In the genomic region with DNA sequence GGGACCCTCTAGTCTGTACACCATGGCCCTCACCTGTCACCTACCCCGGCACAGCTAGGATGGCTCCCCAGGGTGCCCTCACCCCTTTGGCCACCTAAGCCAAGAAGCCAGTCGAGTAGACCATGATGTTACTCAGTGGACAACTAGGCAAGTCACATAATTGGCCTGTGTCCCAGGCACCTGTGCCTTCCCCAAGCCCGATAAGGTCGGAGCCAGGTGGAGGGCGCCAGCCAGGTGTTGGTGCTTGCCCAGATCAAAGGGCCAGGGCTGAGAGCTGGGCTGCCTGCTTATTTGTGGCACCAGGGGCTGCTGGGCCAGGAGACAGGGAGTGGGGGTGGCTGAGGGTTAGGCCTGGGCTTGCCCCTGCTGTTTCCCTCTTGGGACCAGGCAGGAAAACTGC, we compare ENCODE assay signal across 2 cellular contexts.
TF ChIP-seq lines count a peak whose summit lies in the region.

No MANE protein-coding gene starts in this region.

TF ChIP-seq in HCT116, 20 proteins besides CTCF, POLR2A, EP300 and RAD21:
- no peak for TF ChIP-seq ZFX (IDR thresholded peaks at IDR 0.05)
- TF ChIP-seq, protein P1, sequence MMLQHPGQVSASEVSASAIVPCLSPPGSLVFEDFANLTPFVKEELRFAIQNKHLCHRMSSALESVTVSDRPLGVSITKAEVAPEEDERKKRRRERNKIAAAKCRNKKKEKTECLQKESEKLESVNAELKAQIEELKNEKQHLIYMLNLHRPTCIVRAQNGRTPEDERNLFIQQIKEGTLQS (IDR thresholded peaks at IDR 0.05), result no peak
- TF ChIP-seq, protein P2, sequence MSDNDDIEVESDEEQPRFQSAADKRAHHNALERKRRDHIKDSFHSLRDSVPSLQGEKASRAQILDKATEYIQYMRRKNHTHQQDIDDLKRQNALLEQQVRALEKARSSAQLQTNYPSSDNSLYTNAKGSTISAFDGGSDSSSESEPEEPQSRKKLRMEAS (IDR thresholded peaks at IDR 0.05), result no peak
- TF ChIP-seq, protein P3, sequence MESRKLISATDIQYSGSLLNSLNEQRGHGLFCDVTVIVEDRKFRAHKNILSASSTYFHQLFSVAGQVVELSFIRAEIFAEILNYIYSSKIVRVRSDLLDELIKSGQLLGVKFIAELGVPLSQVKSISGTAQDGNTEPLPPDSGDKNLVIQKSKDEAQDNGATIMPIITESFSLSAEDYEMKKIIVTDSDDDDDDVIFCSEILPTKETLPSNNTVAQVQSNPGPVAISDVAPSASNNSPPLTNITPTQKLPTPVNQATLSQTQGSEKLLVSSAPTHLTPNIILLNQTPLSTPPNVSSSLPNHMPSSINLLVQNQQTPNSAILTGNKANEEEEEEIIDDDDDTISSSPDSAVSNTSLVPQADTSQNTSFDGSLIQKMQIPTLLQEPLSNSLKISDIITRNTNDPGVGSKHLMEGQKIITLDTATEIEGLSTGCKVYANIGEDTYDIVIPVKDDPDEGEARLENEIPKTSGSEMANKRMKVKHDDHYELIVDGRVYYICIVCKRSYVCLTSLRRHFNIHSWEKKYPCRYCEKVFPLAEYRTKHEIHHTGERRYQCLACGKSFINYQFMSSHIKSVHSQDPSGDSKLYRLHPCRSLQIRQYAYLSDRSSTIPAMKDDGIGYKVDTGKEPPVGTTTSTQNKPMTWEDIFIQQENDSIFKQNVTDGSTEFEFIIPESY (IDR thresholded peaks at IDR 0.05; ENCODE audit: extremely low read depth, insufficient replicate concordance, low read length), result no peak
- TF ChIP-seq YY1 (IDR thresholded peaks at IDR 0.05; ENCODE audit: extremely low read depth, insufficient replicate concordance, low read depth, low read length), result no peak

TF ChIP-seq in WTC11, 78 proteins besides CTCF, POLR2A, EP300 and RAD21:
- no peak for TF ChIP-seq TEAD1 (CRISPR knock-in tag; IDR thresholded peaks at IDR 0.05)
- no peak for TF ChIP-seq ZNF396 (CRISPR knock-in tag; IDR thresholded peaks at IDR 0.05; ENCODE audit: borderline replicate concordance)
- no peak for TF ChIP-seq JAZF1 (CRISPR knock-in tag; IDR thresholded peaks at IDR 0.05)
- TF ChIP-seq, protein P4, sequence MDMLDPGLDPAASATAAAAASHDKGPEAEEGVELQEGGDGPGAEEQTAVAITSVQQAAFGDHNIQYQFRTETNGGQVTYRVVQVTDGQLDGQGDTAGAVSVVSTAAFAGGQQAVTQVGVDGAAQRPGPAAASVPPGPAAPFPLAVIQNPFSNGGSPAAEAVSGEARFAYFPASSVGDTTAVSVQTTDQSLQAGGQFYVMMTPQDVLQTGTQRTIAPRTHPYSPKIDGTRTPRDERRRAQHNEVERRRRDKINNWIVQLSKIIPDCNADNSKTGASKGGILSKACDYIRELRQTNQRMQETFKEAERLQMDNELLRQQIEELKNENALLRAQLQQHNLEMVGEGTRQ (CRISPR knock-in tag; IDR thresholded peaks at IDR 0.05), result no peak
- TF ChIP-seq SMAD4 (CRISPR knock-in tag; IDR thresholded peaks at IDR 0.05), result no peak
- TF ChIP-seq, protein P5, sequence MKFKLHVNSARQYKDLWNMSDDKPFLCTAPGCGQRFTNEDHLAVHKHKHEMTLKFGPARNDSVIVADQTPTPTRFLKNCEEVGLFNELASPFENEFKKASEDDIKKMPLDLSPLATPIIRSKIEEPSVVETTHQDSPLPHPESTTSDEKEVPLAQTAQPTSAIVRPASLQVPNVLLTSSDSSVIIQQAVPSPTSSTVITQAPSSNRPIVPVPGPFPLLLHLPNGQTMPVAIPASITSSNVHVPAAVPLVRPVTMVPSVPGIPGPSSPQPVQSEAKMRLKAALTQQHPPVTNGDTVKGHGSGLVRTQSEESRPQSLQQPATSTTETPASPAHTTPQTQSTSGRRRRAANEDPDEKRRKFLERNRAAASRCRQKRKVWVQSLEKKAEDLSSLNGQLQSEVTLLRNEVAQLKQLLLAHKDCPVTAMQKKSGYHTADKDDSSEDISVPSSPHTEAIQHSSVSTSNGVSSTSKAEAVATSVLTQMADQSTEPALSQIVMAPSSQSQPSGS (CRISPR knock-in tag; IDR thresholded peaks at IDR 0.05; ENCODE audit: borderline replicate concordance, low read depth), result no peak
- TF ChIP-seq, protein P6, sequence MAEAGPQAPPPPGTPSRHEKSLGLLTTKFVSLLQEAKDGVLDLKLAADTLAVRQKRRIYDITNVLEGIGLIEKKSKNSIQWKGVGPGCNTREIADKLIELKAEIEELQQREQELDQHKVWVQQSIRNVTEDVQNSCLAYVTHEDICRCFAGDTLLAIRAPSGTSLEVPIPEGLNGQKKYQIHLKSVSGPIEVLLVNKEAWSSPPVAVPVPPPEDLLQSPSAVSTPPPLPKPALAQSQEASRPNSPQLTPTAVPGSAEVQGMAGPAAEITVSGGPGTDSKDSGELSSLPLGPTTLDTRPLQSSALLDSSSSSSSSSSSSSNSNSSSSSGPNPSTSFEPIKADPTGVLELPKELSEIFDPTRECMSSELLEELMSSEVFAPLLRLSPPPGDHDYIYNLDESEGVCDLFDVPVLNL (CRISPR knock-in tag; IDR thresholded peaks at IDR 0.05; ENCODE audit: borderline replicate concordance, low read depth), result no peak
- no peak for TF ChIP-seq ZNF219 (CRISPR knock-in tag; IDR thresholded peaks at IDR 0.05; ENCODE audit: borderline replicate concordance)
